In the genomic region with DNA sequence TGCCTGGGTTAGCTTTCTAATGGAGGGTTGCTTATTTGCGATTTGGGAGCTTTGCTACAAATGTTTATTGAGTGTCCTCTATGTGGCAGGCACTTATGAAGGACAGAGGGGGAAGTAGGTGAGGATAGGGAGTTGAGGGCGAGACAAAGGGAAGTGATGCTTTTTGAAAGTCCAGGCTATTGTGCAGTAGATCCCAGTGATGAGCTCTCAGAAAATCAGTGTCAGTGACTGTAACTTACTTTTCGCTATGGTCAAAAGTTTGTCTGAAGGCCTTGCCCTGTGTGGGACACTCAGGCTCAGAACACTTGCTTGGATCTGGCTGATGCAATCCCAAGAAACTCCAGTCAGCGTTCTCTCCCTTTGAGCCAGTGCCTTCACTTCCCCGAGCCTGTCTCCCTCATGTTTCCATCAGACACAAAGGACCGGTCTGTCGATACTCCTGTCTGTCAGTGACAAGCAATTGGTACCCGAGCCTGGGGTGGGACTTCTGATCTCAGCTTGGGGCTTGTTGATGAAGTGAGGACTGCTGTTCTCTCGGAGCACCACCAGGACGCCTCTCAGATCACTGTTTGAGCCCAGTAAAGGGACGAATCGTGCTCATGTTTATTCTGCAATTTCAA, we compare ENCODE assay signal across 25 cellular contexts.
A peak's percentile ranks its signal among the peaks of the same experiment; 100 is the strongest.
DNase-seq lines count a peak whose midpoint lies in the region; ATAC-seq, FAIRE-seq and TF ChIP-seq lines count a peak whose summit lies in the region.
"Had no signal": no experiment of that assay in that cellular context is flagged by ENCODE, and none has a peak within 500 bp of the region (broad histone marks: within the 10 kb centered on the region; RNA-seq: fewer than 3 reads in every experiment).

No MANE protein-coding gene starts in this region.

- no peak for ATAC-seq in GM19035 (IDR thresholded peaks at IDR 0.05; ENCODE audit: unreplicated experiment)
- ATAC-seq: activated naive CD4-positive, alpha-beta T cell treated with anti-CD3 and anti-CD28 coated beads, Interleukin-2, amount 50 U/mL, for 72 hours; activated T-cell treated with anti-CD3 and anti-CD28 coated beads, Interleukin-2, amount 50 U/mL, for 4 hours; gastroesophageal sphincter; left colon; T-helper 17 cell had no signal

- no peak overlapping the region for H3K23ac ChIP-seq in H1 (ENCODE audit: insufficient read length)

- H3K4me2 ChIP-seq in H1 (ENCODE audit: insufficient read depth in 1 of 2, low read depth in 2 of 2, low read length in 2 of 2), result no peak overlapping the region
- no peak overlapping the region for H3K4me2 ChIP-seq in neural cell (ENCODE audit: low read length)

- TF ChIP-seq EP300 in H1 (IDR thresholded peaks at IDR 0.05; ENCODE audit: borderline replicate concordance in 1 of 2, low read depth in 2 of 2, low read length in 2 of 2), result no peak
- TF ChIP-seq EP300 in neural cell (conservative IDR thresholded peaks at IDR 0.05; ENCODE audit: poor library complexity, severe bottlenecking), result no peak

- H3K56ac ChIP-seq in H1 (replicated peaks; ENCODE audit: insufficient read length, low read depth, low read length), result no peak overlapping the region

- no peak overlapping the region for H3K27ac ChIP-seq in H1 (ENCODE audit: low read depth, low read length)
- no peak overlapping the region for H3K27ac ChIP-seq in neural cell (ENCODE audit: low read length)
- H3K27ac ChIP-seq in colonic mucosa, result no peak overlapping the region
- H3K27ac ChIP-seq: C4-2B, epithelial cell of prostate, gastroesophageal sphincter, HL-60 had no signal

- TF ChIP-seq POLR2A in H1 (IDR thresholded peaks at IDR 0.05; ENCODE audit: control extremely low read depth in 1 of 2, low read depth in 2 of 2, low read length in 2 of 2), result no peak

- H2BK12ac ChIP-seq in H1 (ENCODE audit: low read depth, low read length), result no peak overlapping the region

- H3F3A ChIP-seq in neural cell (ENCODE audit: insufficient read depth, low read length, poor library complexity, severe bottlenecking), result no peaks in the 10 kb centered on the region

- H3K36me3 ChIP-seq in H1 (ENCODE audit: control insufficient read depth in 2 of 4, insufficient read depth in 4 of 4, low read length in 3 of 4), result no peaks in the 10 kb centered on the region
- H3K36me3 ChIP-seq in neural cell (ENCODE audit: insufficient read depth, low read length), result no peaks in the 10 kb centered on the region
- no peaks in the 10 kb centered on the region for H3K36me3 ChIP-seq in colonic mucosa
- H3K36me3 ChIP-seq: gastroesophageal sphincter had no signal

- no peaks in the 10 kb centered on the region for H3K79me1 ChIP-seq in H1 (ENCODE audit: low read depth, low read length)

- H3K18ac ChIP-seq in H1 (ENCODE audit: extremely low read depth, low read length), result no peak overlapping the region; the same call in 1 of the 2 replicates

- POLR2A ChIA-PET in H1 (lab: Charles Lee; ENCODE audit: partially characterized antibody), result interaction anchor here (1.1 kb wide), 1 partner anchor 14 kb away, joined by 4 read pairs; no protein-coding TSS in a partner anchor

- H3K9me3 ChIP-seq in H1 (ENCODE audit: insufficient read depth in 2 of 2, low read depth in 1 of 2, low read length in 1 of 2) (no peaks in the 10 kb centered on the region), neural cell (ENCODE audit: low read length) (no peaks in the 10 kb centered on the region), colonic mucosa (no peaks in the 10 kb centered on the region)
- H3K9me3 ChIP-seq: gastroesophageal sphincter had no signal

- no peak overlapping the region for H2BK120ac ChIP-seq in H1 (replicated peaks; ENCODE audit: low read depth, low read length)

- H2BK5ac ChIP-seq in H1 (ENCODE audit: low read depth, low read length), result no peak overlapping the region

- H4K91ac ChIP-seq in H1 (replicated peaks; ENCODE audit: insufficient read length, low read length), result no peak overlapping the region

- no peak overlapping the region for H4K5ac ChIP-seq in H1 (ENCODE audit: insufficient read length, low read depth, low read length)

- no peak overlapping the region for H3K4me3 ChIP-seq in H1 (ENCODE audit: extremely low read depth in 1 of 4, insufficient read depth in 2 of 4, low read depth in 3 of 4, low read length in 4 of 4)
- H3K4me3 ChIP-seq in neural cell (ENCODE audit: low read length), result no peak overlapping the region
- H3K4me3 ChIP-seq in colonic mucosa, result no peak overlapping the region
- H3K4me3 ChIP-seq: gastroesophageal sphincter had no signal

- 0 out of 2 replicates have a peak overlapping the region, but pooled peaks have one; percentile 19 for H2BK20ac ChIP-seq in H1 (ENCODE audit: low read length)

- TF ChIP-seq CTCF in H1 (IDR thresholded peaks at IDR 0.05; ENCODE audit: control extremely low read depth in 1 of 3, insufficient read depth in 1 of 3, low read depth in 1 of 3, low read length in 3 of 3) (peak; percentile 30 to 47 (median 35)), neural cell (IDR thresholded peaks at IDR 0.05; ENCODE audit: poor library complexity, severe bottlenecking) (peak; percentile 10), colonic mucosa (IDR thresholded peaks at IDR 0.05) (no peak)

- H2BK15ac ChIP-seq in H1 (ENCODE audit: low read length), result no peak overlapping the region

- TF ChIP-seq RAD21 in H1 (IDR thresholded peaks at IDR 0.05 in 1 of 2, conservative IDR thresholded peaks at IDR 0.05 in 1 of 2; ENCODE audit: low read depth in 2 of 2, low read length in 2 of 2) (peak in 1 of 2 experiments; percentile 36; a peak in 1 of 4 replicates), neural cell (conservative IDR thresholded peaks at IDR 0.05) (no peak)

- H3K27me3 ChIP-seq in H1 (replicated peaks in 1 of 4; ENCODE audit: control insufficient read depth in 3 of 4, extremely low read depth in 1 of 4, insufficient read depth in 3 of 4, low read length in 3 of 4) (no peaks in the 10 kb centered on the region; a peak in 1 of 7 replicates), neural cell (ENCODE audit: insufficient read depth, low read depth, low read length) (no peaks in the 10 kb centered on the region), colonic mucosa (peaks cover 6% of the 10 kb centered on the region)

- H2AFZ ChIP-seq in H1 (ENCODE audit: low read length), result peak overlapping the region; percentile 68; the same call in 1 of the 2 replicates
- no peak overlapping the region for H2AFZ ChIP-seq in neural cell (ENCODE audit: low read depth, low read length)

- no peak overlapping the region for H2AK5ac ChIP-seq in H1 (ENCODE audit: low read depth, low read length)

- H3K14ac ChIP-seq in H1 (ENCODE audit: insufficient read length), result no peak overlapping the region

- H4K20me1 ChIP-seq in H1 (replicated peaks in 1 of 2; ENCODE audit: control insufficient read depth in 1 of 2, insufficient read depth in 2 of 2, low read length in 2 of 2) (no peaks in the 10 kb centered on the region), neural cell (ENCODE audit: insufficient read depth) (no peaks in the 10 kb centered on the region)

- H3K9ac ChIP-seq in H1 (replicated peaks in 1 of 4; ENCODE audit: extremely low read depth in 1 of 4, low read depth in 3 of 4, low read length in 3 of 4), result no peak overlapping the region
- H3K9ac ChIP-seq in neural cell (ENCODE audit: low read length), result no peak overlapping the region
- no peak overlapping the region for H3K9ac ChIP-seq in colonic mucosa (ENCODE audit: low read depth in 2 of 2, low read length in 2 of 2)

- peak overlapping the region; percentile 75; the same call in 1 of the 2 replicates for H4K8ac ChIP-seq in H1 (ENCODE audit: extremely low read depth, insufficient read depth, low read length)

- H3K4ac ChIP-seq in H1 (replicated peaks; ENCODE audit: insufficient read length, low read depth, low read length), result no peak overlapping the region

- H3K4me1 ChIP-seq in H1 (replicated peaks in 1 of 4; ENCODE audit: control insufficient read depth in 3 of 4, insufficient read depth in 4 of 4, low read length in 3 of 4) (no peaks in the 10 kb centered on the region), colonic mucosa (no peaks in the 10 kb centered on the region)

- 77% methylated on average over 12 of the region's 12 CpGs; no CpG with 5 or more reads in 1 of the 2 experiments for WGBS in H1 (ENCODE audit: extremely low coverage in 1 of 2, insufficient coverage in 1 of 2, insufficient read length in 1 of 2, insufficient replicate concordance in 2 of 2, low coverage in 1 of 2, low lambda C conversion rate in 2 of 2, missing lambda C conversion rate in 1 of 2), 2 experiments

- H3K79me2 ChIP-seq in H1 (ENCODE audit: control insufficient read depth in 1 of 2, insufficient read depth in 2 of 2, low read length in 2 of 2), result no peaks in the 10 kb centered on the region
- H3K79me2 ChIP-seq in neural cell (replicated peaks; ENCODE audit: insufficient read depth, low read length), result no peaks in the 10 kb centered on the region

- no peaks in the 10 kb centered on the region; the same call in 1 of the 2 replicates for H3K23me2 ChIP-seq in H1 (ENCODE audit: low read depth, low read length)

- no peaks in the 10 kb centered on the region for H3K9me2 ChIP-seq in neural cell (ENCODE audit: insufficient read depth, low read length)

- CTCF ChIA-PET in H1 (lab: Charles Lee; ENCODE audit: partially characterized antibody), result interaction anchor here (0.5 to 8.6 kb wide), 26 partner anchors 8 to 287 kb away, joined by 3 to 101 read pairs (median 4); no protein-coding TSS in a partner anchor

- no peak for FAIRE-seq in H1 (lab: Jason Lieb, UNC)
- FAIRE-seq: GM12891, small intestine, urothelium cell line had no signal

- DNase-seq in NOMO-1 treated with DMSO at 0.1 percent for 48 hours (lab: John Stamatoyannopoulos, UW; ENCODE audit: unreplicated experiment), result peak; percentile 6
- DNase-seq in NOMO-1 treated with dmso at 0.1 percent for 144 hours (lab: John Stamatoyannopoulos, UW; ENCODE audit: unreplicated experiment), result no peak
- peak; percentile 47 for DNase-seq in NCI-H460 (ENCODE audit: extremely low read depth, low read depth)
- peak in 1 of 2 experiments; percentile 50 for DNase-seq in H1 (ENCODE audit: low read depth in 1 of 2, low spot score in 2 of 2)
- no peak for DNase-seq in colonic mucosa
- DNase-seq in activated effector memory CD4-positive, alpha-beta T cell treated with anti-CD3 and anti-CD28 coated beads, Interleukin-2, amount 50 U/mL, for 16 hours, result no peak
- DNase-seq: activated B cell treated with CpG ODN at 0.5 μM for 24 hours; activated T-cell treated with anti-CD3 and anti-CD28 coated beads, Interleukin-2, amount 50 U/mL, for 4 hours; dermis blood vessel endothelial cell; left colon; NCI-H1048; NCI-H345; SHP77; small intestine; stimulated activated CD4-positive, alpha-beta T cell treated with anti-CD3 and anti-CD28 coated beads, Interleukin-4, amount 100 ng/mL, for 4 hours; T-helper 17 cell had no signal

- intact Hi-C loops in colonic mucosa (cut with DNase I), result no loop called here

TF ChIP-seq in H1, 55 proteins besides CTCF, POLR2A, EP300 and RAD21:
- TF ChIP-seq CEBPB (IDR thresholded peaks at IDR 0.05; ENCODE audit: low read depth, low read length) (0 out of 2 replicates have a peak, but pooled peaks have one; percentile 2), SP1 (IDR thresholded peaks at IDR 0.05; ENCODE audit: low read depth, low read length) (no peak)

TF ChIP-seq in neural cell, 6 proteins besides CTCF, POLR2A, EP300 and RAD21 (continues in another document):
- TF ChIP-seq SMC3 (conservative IDR thresholded peaks at IDR 0.05; ENCODE audit: poor library complexity) (no peak), POLR2AphosphoS5 (IDR thresholded peaks at IDR 0.05) (no peak), EZH2 (IDR thresholded peaks at IDR 0.05; ENCODE audit: borderline replicate concordance, insufficient read depth, low read length, poor library complexity, severe bottlenecking) (no peak), TAF1 (IDR thresholded peaks at IDR 0.05; ENCODE audit: low read depth) (no peak)

Comparison
In these comparisons a context has a peak if more than half of its experiments do, and no peak if none do; other contexts are left out.
1. DNase-seq: peak in NOMO-1 treated with DMSO at 0.1 percent for 48 hours (single experiment) and NCI-H460 (single experiment); none in NOMO-1 treated with dmso at 0.1 percent for 144 hours (single experiment), colonic mucosa (single experiment) and activated effector memory CD4-positive, alpha-beta T cell treated with anti-CD3 and anti-CD28 coated beads, Interleukin-2, amount 50 U/mL, for 16 hours (single experiment).